ENCODE assay signal across 3 cellular contexts in the genomic region with DNA sequence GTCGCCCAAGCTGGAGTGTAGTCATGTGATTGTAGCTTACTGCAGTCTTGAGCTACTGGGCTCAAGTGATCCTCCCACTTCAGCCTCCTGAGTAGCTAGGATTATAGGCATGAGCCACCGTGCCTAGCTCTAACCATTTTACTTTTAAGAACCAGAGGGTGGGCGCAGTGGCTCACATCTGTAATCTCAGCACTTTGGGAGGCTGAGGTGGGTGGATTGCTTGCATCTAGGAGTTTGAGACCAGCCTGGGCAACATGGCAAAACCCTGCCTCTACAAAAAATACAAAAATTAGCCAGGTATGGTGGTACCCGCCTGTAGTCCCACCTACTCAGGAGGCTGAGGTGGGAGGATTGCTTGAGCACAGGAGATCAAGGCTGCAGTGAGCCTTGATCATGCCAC.
A peak's percentile ranks its signal among the peaks of the same experiment; 100 is the strongest.
DNase-seq lines count a peak whose midpoint lies in the region; ATAC-seq, FAIRE-seq and TF ChIP-seq lines count a peak whose summit lies in the region.
"Not testable (repeated sequence)": the region's sequence is repeated elsewhere in the genome, so short reads cannot be mapped to it uniquely, and the experiment has no call there.

No MANE protein-coding gene starts in this region.

- TF ChIP-seq RAD21 in K562 (CRISPR knock-in tag; conservative IDR thresholded peaks at IDR 0.05 in 1 of 2, IDR thresholded peaks at IDR 0.05 in 1 of 2), result not testable (repeated sequence)

- not testable (repeated sequence) for H3K27me3 Mint-ChIP-seq in neural crest cell (ENCODE audit: low read depth)

- in situ Hi-C loops in K562 (cut with MboI), result not testable (repeated sequence)

- not testable (repeated sequence) for H3K36me3 ChIP-seq in HEK293 (ENCODE audit: control insufficient read depth in 2 of 2, insufficient read depth in 1 of 2, low read length in 2 of 2); K562 (ENCODE audit: control insufficient read depth, insufficient read depth, low read length)

- intact Hi-C loops in K562 (cut with micrococcal nuclease), result not testable (repeated sequence)

- WGBS in K562 (ENCODE audit: insufficient coverage, low coverage, missing lambda C conversion rate), result 0% methylated on average over 4 of the region's 4 CpGs

- not testable (repeated sequence) for H3K4me3 Mint-ChIP-seq in neural crest cell

- peaks cover 4 to 29% of the 10 kb centered on the region in 2 experiments; a peak in 3 of 5 replicates for H3K27me3 ChIP-seq in K562 (ENCODE audit: control insufficient read depth in 2 of 2, insufficient read depth in 2 of 2, low read length in 2 of 2)

- FAIRE-seq in K562 (lab: Jason Lieb, UNC), result not testable (repeated sequence)

- POLR2A ChIA-PET in HEK293 (lab: Yijun Ruan, JAX), result not testable (repeated sequence)
- POLR2A ChIA-PET in K562 (lab: Yijun Ruan, JAX), result interaction anchor here (0.6 kb wide), 1 partner anchor 31 kb away, joined by 3 read pairs; no protein-coding TSS in a partner anchor

- H3K4me1 Mint-ChIP-seq in neural crest cell, result peaks cover 19% of the 10 kb centered on the region

- DNase-seq in K562 (ENCODE audit: extremely low read depth in 1 of 4, low spot score in 3 of 4); neural crest cell (ENCODE audit: low read depth, low spot score): not testable (repeated sequence)

- BruUV-seq in K562 (replicated peaks; lab: Mats Ljungman, UMichigan), result not testable (repeated sequence)

- H3K9me3 ChIP-seq in HEK293 (ENCODE audit: control insufficient read depth, insufficient read depth, low read depth, low read length); K562 (replicated peaks; ENCODE audit: control insufficient read depth, insufficient read depth, low read depth, low read length): not testable (repeated sequence)

- H4K20me1 ChIP-seq in K562 (replicated peaks; ENCODE audit: control insufficient read depth, insufficient read depth, low read length), result not testable (repeated sequence)

- not testable (repeated sequence) for H3K4me2 ChIP-seq in K562 (ENCODE audit: insufficient read depth, low read length)

- not testable (repeated sequence) for ATAC-seq in K562

- peak overlapping the region; percentile 40 for H3K27ac Mint-ChIP-seq in neural crest cell (ENCODE audit: unreplicated experiment)

- CTCF ChIA-PET in HEK293 (lab: Yijun Ruan, JAX), result interaction anchor here (2.8 kb wide), 1 partner anchor 140 kb away, joined by 18 read pairs; no protein-coding TSS in a partner anchor
- CTCF ChIA-PET in K562 (lab: Yijun Ruan, JAX; ENCODE audit: low intra/inter-chr PET ratio), result not testable (repeated sequence)

- TF ChIP-seq CTCF in HEK293 (tag by site-specific recombination; IDR thresholded peaks at IDR 0.05); K562 (IDR thresholded peaks at IDR 0.05 in 2 of 3, conservative IDR thresholded peaks at IDR 0.05 in 1 of 3; ENCODE audit: insufficient read depth in 2 of 3, low read depth in 1 of 3, low read length in 3 of 3); neural crest cell (conservative IDR thresholded peaks at IDR 0.05): not testable (repeated sequence)

- H3K4me1 ChIP-seq in HEK293 (ENCODE audit: control insufficient read depth, insufficient read depth, low read length); K562 (replicated peaks in 1 of 2; ENCODE audit: control insufficient read depth in 2 of 2, insufficient read depth in 2 of 2, low read length in 2 of 2): not testable (repeated sequence)

- not testable (repeated sequence) for H3K36me3 Mint-ChIP-seq in neural crest cell (ENCODE audit: low read depth)

- H3K9me3 Mint-ChIP-seq in neural crest cell, result not testable (repeated sequence)

- not testable (repeated sequence) for TF ChIP-seq EP300 in K562 (IDR thresholded peaks at IDR 0.05; ENCODE audit: low read length)

- H3K4me3 ChIP-seq in HEK293 (ENCODE audit: low read depth, low read length); K562: not testable (repeated sequence)

- H2AFZ ChIP-seq in K562 (ENCODE audit: low read depth, low read length), result not testable (repeated sequence)

- H3K79me2 ChIP-seq in K562 (ENCODE audit: control insufficient read depth, insufficient read depth, low read length), result not testable (repeated sequence)

- not testable (repeated sequence) for H3K9ac ChIP-seq in K562 (ENCODE audit: insufficient read depth in 1 of 2, low read depth in 2 of 2, low read length in 2 of 2)

- not testable (repeated sequence) for TF ChIP-seq POLR2A in K562 (conservative IDR thresholded peaks at IDR 0.05)

- H3K27ac ChIP-seq in HEK293 (ENCODE audit: extremely low read depth, low read depth, low read length); K562 (ENCODE audit: extremely low read depth, low read depth, low read length): not testable (repeated sequence)

- not testable (repeated sequence) for H3K9me1 ChIP-seq in K562 (ENCODE audit: control insufficient read depth, insufficient read depth, low read length)

TF ChIP-seq in HEK293, 187 proteins besides CTCF, POLR2A, EP300 and RAD21:
- TF ChIP-seq OSR2 (tag by site-specific recombination; IDR thresholded peaks at IDR 0.05) (peak; percentile 71), ZFHX2 (tag by site-specific recombination; conservative IDR thresholded peaks at IDR 0.05) (peak; percentile 85), EGR2 (tag by site-specific recombination; IDR thresholded peaks at IDR 0.05; ENCODE audit: low read depth) (peak; percentile 79)

TF ChIP-seq in K562, 482 proteins besides CTCF, POLR2A, EP300 and RAD21:
- TF ChIP-seq, protein P1, sequence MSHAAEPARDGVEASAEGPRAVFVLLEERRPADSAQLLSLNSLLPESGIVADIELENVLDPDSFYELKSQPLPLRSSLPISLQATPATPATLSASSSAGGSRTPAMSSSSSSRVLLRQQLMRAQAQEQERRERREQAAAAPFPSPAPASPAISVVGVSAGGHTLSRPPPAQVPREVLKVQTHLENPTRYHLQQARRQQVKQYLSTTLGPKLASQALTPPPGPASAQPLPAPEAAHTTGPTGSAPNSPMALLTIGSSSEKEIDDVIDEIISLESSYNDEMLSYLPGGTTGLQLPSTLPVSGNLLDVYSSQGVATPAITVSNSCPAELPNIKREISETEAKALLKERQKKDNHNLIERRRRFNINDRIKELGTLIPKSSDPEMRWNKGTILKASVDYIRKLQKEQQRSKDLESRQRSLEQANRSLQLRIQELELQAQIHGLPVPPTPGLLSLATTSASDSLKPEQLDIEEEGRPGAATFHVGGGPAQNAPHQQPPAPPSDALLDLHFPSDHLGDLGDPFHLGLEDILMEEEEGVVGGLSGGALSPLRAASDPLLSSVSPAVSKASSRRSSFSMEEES (CRISPR knock-in tag; IDR thresholded peaks at IDR 0.05), result peak; percentile 27; the same call in 1 of the 2 replicates
